Comparison of ENCODE assay signal across 10 cellular contexts in genomic region chr6:11194399-11195274, GRCh38. TPM values are rescaled to one million over a fixed set of nuclear protein-coding genes. Genes with fewer than 3 reads are reported as not detected.
DNase-seq lines count a peak whose midpoint lies in the region; ATAC-seq and TF ChIP-seq lines count a peak whose summit lies in the region.
"Had no signal": no experiment of that assay in that cellular context is flagged by ENCODE, and none has a peak within 500 bp of the region (broad histone marks: within the 10 kb centered on the region; RNA-seq: fewer than 3 reads in every experiment).

No MANE protein-coding gene starts in this region.

- peak; percentile 65 for ATAC-seq in left lung

- H3K27ac ChIP-seq in left lung (peak overlapping the region; percentile 33 to 58), substantia nigra (ENCODE audit: low read depth, low read length, poor library complexity, severe bottlenecking) (no peak overlapping the region)

- no peak for TF ChIP-seq CTCF in left lung (IDR thresholded peaks at IDR 0.05)

- TF ChIP-seq RAD21 in Ishikawa (IDR thresholded peaks at IDR 0.05; ENCODE audit: low read depth): no peak

- no peak overlapping the region for H3K4me3 ChIP-seq in left lung

- DNase-seq in dermis blood vessel endothelial cell (peak; percentile 94), left lung (no peak), stromal cell of bone marrow (ENCODE audit: low read depth) (peak; percentile 61), midbrain (lab: John Stamatoyannopoulos, UW) (no peak), substantia nigra (lab: John Stamatoyannopoulos, UW) (no peak), GOT3 (lab: John Stamatoyannopoulos, UW) (no peak)
- DNase-seq in stimulated activated CD8-positive, alpha-beta memory T cell treated with anti-CD3 and anti-CD28 coated beads, Interleukin-4, amount 100 ng/mL, for 48 hours: no peak
- DNase-seq: DMS79 treated with DMSO at 0.1 percent for 48 hours; stimulated activated CD4-positive, alpha-beta T cell treated with anti-CD3 and anti-CD28 coated beads, Interleukin-4, amount 100 ng/mL, for 1 hour had no signal

- no peaks in the 10 kb centered on the region for H3K27me3 ChIP-seq in left lung

- intact Hi-C loops in left lung (cut with DNase I): no loop called here

- H3K9me3 ChIP-seq in left lung: no peaks in the 10 kb centered on the region

- H3K36me3 ChIP-seq in left lung: peaks cover 2 to 63% of the 10 kb centered on the region in 2 donors

- H3K4me1 ChIP-seq in left lung: peaks cover 0 to 40% of the 10 kb centered on the region in 2 donors

- peak; percentile 73 for TF ChIP-seq EP300 in Ishikawa (IDR thresholded peaks at IDR 0.05; ENCODE audit: borderline replicate concordance)

TF ChIP-seq in Ishikawa, 13 proteins besides CTCF, POLR2A, EP300 and RAD21:
- peak; percentile 86 for TF ChIP-seq TEAD4 (IDR thresholded peaks at IDR 0.05)
- TF ChIP-seq CEBPB (IDR thresholded peaks at IDR 0.05): 0 out of 2 replicates have a peak, but pooled peaks have one; percentile 17
- TF ChIP-seq CREB1 (IDR thresholded peaks at IDR 0.05; ENCODE audit: low read depth): no peak
- TF ChIP-seq EGR1 (IDR thresholded peaks at IDR 0.05): no peak
- peak; percentile 87 for TF ChIP-seq NFIC (IDR thresholded peaks at IDR 0.05)
- 0 out of 2 replicates have a peak, but pooled peaks have one; percentile 32 for TF ChIP-seq MAX (IDR thresholded peaks at IDR 0.05)
- TF ChIP-seq TCF12 (IDR thresholded peaks at IDR 0.05; ENCODE audit: low read depth): peak; percentile 68
- 0 out of 2 replicates have a peak, but pooled peaks have one; percentile 45 for TF ChIP-seq YY1 (IDR thresholded peaks at IDR 0.05; ENCODE audit: low read depth)
- peak; percentile 43; the same call in 1 of the 2 replicates for TF ChIP-seq FOXM1 (IDR thresholded peaks at IDR 0.05; ENCODE audit: borderline replicate concordance, low read depth)

RNA-seq across cellular contexts. Expression of gene NEDD9, which starts 37.8 kb away (rescaled TPM):
- total RNA-seq in dermis blood vessel endothelial cell: 158 and 173 TPM in 2 replicates
- 100 to 1,000 TPM; 101 to 193 TPM for total RNA-seq in left lung

Comparison
In these comparisons a context has a peak if more than half of its experiments do, and no peak if none do; other contexts are left out.
1. DNase-seq: peak in dermis blood vessel endothelial cell (single experiment) and stromal cell of bone marrow (single experiment); none in left lung (0 of 2), stimulated activated CD8-positive, alpha-beta memory T cell treated with anti-CD3 and anti-CD28 coated beads, Interleukin-4, amount 100 ng/mL, for 48 hours (single experiment), midbrain (single experiment), substantia nigra (0 of 49) and GOT3 (single experiment).